In genomic region chr13:25301347-25302113, GRCh38 we compare ENCODE assay signal across 1 cellular context.
TF ChIP-seq lines count a peak whose summit lies in the region.

Gene NUP58, plus strand, starts transcription at chr13:25301625. Its CDS starts 149 bp downstream, at chr13:25301774.

TF ChIP-seq in HepG2, 621 proteins besides CTCF, POLR2A, EP300 and RAD21 (continued from another document and continues in another):
- TF ChIP-seq, protein P1, sequence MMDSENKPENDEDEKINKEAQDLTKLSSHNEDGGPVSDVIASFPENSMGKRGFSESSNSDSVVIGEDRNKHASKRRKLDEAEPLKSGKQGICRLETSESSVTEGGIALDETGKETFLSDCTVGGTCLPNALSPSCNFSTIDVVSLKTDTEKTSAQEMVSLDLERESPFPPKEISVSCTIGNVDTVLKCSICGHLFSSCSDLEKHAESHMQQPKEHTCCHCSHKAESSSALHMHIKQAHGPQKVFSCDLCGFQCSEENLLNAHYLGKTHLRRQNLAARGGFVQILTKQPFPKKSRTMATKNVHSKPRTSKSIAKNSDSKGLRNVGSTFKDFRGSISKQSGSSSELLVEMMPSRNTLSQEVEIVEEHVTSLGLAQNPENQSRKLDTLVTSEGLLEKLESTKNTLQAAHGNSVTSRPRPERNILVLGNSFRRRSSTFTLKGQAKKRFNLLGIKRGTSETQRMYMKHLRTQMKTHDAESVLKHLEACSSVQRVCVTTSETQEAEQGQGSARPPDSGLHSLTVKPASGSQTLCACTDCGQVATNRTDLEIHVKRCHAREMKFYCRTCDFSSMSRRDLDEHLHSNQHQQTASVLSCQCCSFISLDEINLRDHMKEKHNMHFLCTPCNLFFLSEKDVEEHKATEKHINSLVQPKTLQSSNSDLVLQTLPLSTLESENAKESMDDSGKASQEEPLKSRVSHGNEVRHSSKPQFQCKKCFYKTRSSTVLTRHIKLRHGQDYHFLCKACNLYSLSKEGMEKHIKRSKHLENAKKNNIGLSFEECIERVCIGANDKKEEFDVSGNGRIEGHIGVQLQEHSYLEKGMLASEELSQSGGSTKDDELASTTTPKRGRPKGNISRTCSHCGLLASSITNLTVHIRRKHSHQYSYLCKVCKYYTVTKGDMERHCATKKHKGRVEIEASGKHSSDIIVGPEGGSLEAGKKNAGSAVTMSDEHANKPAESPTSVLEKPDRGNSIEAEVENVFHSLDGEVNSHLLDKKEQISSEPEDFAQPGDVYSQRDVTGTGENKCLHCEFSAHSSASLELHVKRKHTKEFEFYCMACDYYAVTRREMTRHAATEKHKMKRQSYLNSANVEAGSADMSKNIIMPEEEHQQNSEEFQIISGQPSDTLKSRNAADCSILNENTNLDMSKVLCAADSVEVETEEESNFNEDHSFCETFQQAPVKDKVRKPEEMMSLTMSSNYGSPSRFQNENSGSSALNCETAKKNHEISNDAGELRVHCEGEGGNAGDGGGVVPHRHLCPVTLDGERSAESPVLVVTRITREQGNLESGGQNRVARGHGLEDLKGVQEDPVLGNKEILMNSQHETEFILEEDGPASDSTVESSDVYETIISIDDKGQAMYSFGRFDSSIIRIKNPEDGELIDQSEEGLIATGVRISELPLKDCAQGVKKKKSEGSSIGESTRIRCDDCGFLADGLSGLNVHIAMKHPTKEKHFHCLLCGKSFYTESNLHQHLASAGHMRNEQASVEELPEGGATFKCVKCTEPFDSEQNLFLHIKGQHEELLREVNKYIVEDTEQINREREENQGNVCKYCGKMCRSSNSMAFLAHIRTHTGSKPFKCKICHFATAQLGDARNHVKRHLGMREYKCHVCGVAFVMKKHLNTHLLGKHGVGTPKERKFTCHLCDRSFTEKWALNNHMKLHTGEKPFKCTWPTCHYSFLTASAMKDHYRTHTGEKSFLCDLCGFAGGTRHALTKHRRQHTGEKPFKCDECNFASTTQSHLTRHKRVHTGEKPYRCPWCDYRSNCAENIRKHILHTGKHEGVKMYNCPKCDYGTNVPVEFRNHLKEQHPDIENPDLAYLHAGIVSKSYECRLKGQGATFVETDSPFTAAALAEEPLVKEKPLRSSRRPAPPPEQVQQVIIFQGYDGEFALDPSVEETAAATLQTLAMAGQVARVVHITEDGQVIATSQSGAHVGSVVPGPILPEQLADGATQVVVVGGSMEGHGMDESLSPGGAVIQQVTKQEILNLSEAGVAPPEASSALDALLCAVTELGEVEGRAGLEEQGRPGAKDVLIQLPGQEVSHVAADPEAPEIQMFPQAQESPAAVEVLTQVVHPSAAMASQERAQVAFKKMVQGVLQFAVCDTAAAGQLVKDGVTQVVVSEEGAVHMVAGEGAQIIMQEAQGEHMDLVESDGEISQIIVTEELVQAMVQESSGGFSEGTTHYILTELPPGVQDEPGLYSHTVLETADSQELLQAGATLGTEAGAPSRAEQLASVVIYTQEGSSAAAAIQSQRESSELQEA (CRISPR knock-in tag; IDR thresholded peaks at IDR 0.05; ENCODE audit: not compliant biosample characterization): no peak
- TF ChIP-seq ZNF672 (CRISPR knock-in tag; IDR thresholded peaks at IDR 0.05): no peak
- TF ChIP-seq ZFP1 (CRISPR knock-in tag; IDR thresholded peaks at IDR 0.05): no peak
- peak; percentile 29 for TF ChIP-seq PHF5A (CRISPR knock-in tag; IDR thresholded peaks at IDR 0.05; ENCODE audit: low read depth, unreplicated experiment)
- peak; percentile 96 for TF ChIP-seq ASH2L (IDR thresholded peaks at IDR 0.05; ENCODE audit: insufficient read length, low read depth, low read length)
- TF ChIP-seq ZNF460 (CRISPR knock-in tag; IDR thresholded peaks at IDR 0.05; ENCODE audit: borderline replicate concordance): no peak
- TF ChIP-seq ZFP37 (CRISPR knock-in tag; IDR thresholded peaks at IDR 0.05; ENCODE audit: borderline replicate concordance): no peak
- TF ChIP-seq, protein P2, sequence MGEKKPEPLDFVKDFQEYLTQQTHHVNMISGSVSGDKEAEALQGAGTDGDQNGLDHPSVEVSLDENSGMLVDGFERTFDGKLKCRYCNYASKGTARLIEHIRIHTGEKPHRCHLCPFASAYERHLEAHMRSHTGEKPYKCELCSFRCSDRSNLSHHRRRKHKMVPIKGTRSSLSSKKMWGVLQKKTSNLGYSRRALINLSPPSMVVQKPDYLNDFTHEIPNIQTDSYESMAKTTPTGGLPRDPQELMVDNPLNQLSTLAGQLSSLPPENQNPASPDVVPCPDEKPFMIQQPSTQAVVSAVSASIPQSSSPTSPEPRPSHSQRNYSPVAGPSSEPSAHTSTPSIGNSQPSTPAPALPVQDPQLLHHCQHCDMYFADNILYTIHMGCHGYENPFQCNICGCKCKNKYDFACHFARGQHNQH (CRISPR knock-in tag; IDR thresholded peaks at IDR 0.05): 0 out of 2 replicates have a peak, but pooled peaks have one; percentile 55
- TF ChIP-seq KAT7 (CRISPR knock-in tag; IDR thresholded peaks at IDR 0.05; ENCODE audit: borderline replicate concordance): 0 out of 2 replicates have a peak, but pooled peaks have one; percentile 40
- no peak for TF ChIP-seq ZBTB10 (CRISPR knock-in tag; IDR thresholded peaks at IDR 0.05; ENCODE audit: borderline replicate concordance)
- TF ChIP-seq ZNF296 (CRISPR knock-in tag; conservative IDR thresholded peaks at IDR 0.05): 0 out of 2 replicates have a peak, but pooled peaks have one; percentile 33
- TF ChIP-seq, protein P3, sequence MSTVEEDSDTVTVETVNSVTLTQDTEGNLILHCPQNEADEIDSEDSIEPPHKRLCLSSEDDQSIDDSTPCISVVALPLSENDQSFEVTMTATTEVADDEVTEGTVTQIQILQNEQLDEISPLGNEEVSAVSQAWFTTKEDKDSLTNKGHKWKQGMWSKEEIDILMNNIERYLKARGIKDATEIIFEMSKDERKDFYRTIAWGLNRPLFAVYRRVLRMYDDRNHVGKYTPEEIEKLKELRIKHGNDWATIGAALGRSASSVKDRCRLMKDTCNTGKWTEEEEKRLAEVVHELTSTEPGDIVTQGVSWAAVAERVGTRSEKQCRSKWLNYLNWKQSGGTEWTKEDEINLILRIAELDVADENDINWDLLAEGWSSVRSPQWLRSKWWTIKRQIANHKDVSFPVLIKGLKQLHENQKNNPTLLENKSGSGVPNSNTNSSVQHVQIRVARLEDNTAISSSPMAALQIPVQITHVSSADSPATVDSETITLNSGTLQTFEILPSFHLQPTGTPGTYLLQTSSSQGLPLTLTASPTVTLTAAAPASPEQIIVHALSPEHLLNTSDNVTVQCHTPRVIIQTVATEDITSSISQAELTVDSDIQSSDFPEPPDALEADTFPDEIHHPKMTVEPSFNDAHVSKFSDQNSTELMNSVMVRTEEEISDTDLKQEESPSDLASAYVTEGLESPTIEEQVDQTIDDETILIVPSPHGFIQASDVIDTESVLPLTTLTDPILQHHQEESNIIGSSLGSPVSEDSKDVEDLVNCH (CRISPR knock-in tag; IDR thresholded peaks at IDR 0.05): no peak
- no peak for TF ChIP-seq SIX1 (CRISPR knock-in tag; IDR thresholded peaks at IDR 0.05; ENCODE audit: borderline replicate concordance)
- TF ChIP-seq ZNF274 (CRISPR knock-in tag; IDR thresholded peaks at IDR 0.05): no peak
- no peak for TF ChIP-seq TBP (CRISPR knock-in tag; IDR thresholded peaks at IDR 0.05)
- TF ChIP-seq PCBP2 (optimal IDR thresholded peaks at IDR 0.05; ENCODE audit: low read depth, low read length, poor library complexity, severe bottlenecking): no peak
- TF ChIP-seq ATF2 (CRISPR knock-in tag; IDR thresholded peaks at IDR 0.05): peak; percentile 57; the same call in 1 of the 2 replicates
- no peak for TF ChIP-seq RARG (CRISPR knock-in tag; IDR thresholded peaks at IDR 0.05; ENCODE audit: low read depth)
- TF ChIP-seq RAD51 (IDR thresholded peaks at IDR 0.05; ENCODE audit: borderline replicate concordance): no peak
- no peak for TF ChIP-seq SMAD1 (CRISPR knock-in tag; IDR thresholded peaks at IDR 0.05; ENCODE audit: borderline replicate concordance, low read depth)
- no peak for TF ChIP-seq ZNF282 (IDR thresholded peaks at IDR 0.05; ENCODE audit: partially characterized antibody)
- TF ChIP-seq ZNF343 (CRISPR knock-in tag; IDR thresholded peaks at IDR 0.05): no peak
- TF ChIP-seq GABPB1 (CRISPR knock-in tag; IDR thresholded peaks at IDR 0.05): peak; percentile 98
- TF ChIP-seq PBX3 (CRISPR knock-in tag; IDR thresholded peaks at IDR 0.05; ENCODE audit: borderline replicate concordance): no peak
- TF ChIP-seq SP2 (CRISPR knock-in tag; IDR thresholded peaks at IDR 0.05): peak; percentile 59
- TF ChIP-seq CHD2 (IDR thresholded peaks at IDR 0.05; ENCODE audit: low read depth, low read length): peak; percentile 23; the same call in 1 of the 2 replicates
- no peak for TF ChIP-seq TCF12 (IDR thresholded peaks at IDR 0.05)
- no peak for TF ChIP-seq TCF12 (CRISPR knock-in tag; IDR thresholded peaks at IDR 0.05)
- 0 out of 2 replicates have a peak, but pooled peaks have one; percentile 30 for TF ChIP-seq ZNF776 (CRISPR knock-in tag; IDR thresholded peaks at IDR 0.05)
- TF ChIP-seq DRAP1 (CRISPR knock-in tag; IDR thresholded peaks at IDR 0.05): peak; percentile 84
- TF ChIP-seq KDM3A (CRISPR knock-in tag; IDR thresholded peaks at IDR 0.05; ENCODE audit: low read depth): peak; percentile 40; the same call in 1 of the 2 replicates
- TF ChIP-seq EZH2 (conservative IDR thresholded peaks at IDR 0.05; ENCODE audit: low read depth, low read length): no peak
- peak; percentile 76; the same call in 1 of the 2 replicates for TF ChIP-seq KDM5A (IDR thresholded peaks at IDR 0.05; ENCODE audit: borderline replicate concordance, low read length)
- TF ChIP-seq HMGA1 (CRISPR knock-in tag; conservative IDR thresholded peaks at IDR 0.05): no peak
- TF ChIP-seq ZNF629 (CRISPR knock-in tag; conservative IDR thresholded peaks at IDR 0.05): no peak
- TF ChIP-seq MIXL1 (CRISPR knock-in tag; IDR thresholded peaks at IDR 0.05): no peak
- peak; percentile 92; the same call in 1 of the 2 replicates for TF ChIP-seq KDM5B (CRISPR knock-in tag; IDR thresholded peaks at IDR 0.05; ENCODE audit: borderline replicate concordance)
- TF ChIP-seq, protein P4, sequence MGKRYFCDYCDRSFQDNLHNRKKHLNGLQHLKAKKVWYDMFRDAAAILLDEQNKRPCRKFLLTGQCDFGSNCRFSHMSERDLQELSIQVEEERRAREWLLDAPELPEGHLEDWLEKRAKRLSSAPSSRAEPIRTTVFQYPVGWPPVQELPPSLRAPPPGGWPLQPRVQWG (CRISPR knock-in tag; IDR thresholded peaks at IDR 0.05; ENCODE audit: borderline replicate concordance, low read depth): no peak
- TF ChIP-seq PRDM4 (CRISPR knock-in tag; IDR thresholded peaks at IDR 0.05; ENCODE audit: borderline replicate concordance): no peak
- no peak for TF ChIP-seq IKZF4 (CRISPR knock-in tag; IDR thresholded peaks at IDR 0.05; ENCODE audit: borderline replicate concordance, low read depth, not compliant biosample characterization)
- peak; percentile 66; the same call in 1 of the 2 replicates for TF ChIP-seq ZNF619 (CRISPR knock-in tag; IDR thresholded peaks at IDR 0.05)
- TF ChIP-seq GATA4 (IDR thresholded peaks at IDR 0.05; ENCODE audit: borderline replicate concordance, low read depth): no peak
